8 cellular contexts compared by ENCODE assay signal in the genomic region with DNA sequence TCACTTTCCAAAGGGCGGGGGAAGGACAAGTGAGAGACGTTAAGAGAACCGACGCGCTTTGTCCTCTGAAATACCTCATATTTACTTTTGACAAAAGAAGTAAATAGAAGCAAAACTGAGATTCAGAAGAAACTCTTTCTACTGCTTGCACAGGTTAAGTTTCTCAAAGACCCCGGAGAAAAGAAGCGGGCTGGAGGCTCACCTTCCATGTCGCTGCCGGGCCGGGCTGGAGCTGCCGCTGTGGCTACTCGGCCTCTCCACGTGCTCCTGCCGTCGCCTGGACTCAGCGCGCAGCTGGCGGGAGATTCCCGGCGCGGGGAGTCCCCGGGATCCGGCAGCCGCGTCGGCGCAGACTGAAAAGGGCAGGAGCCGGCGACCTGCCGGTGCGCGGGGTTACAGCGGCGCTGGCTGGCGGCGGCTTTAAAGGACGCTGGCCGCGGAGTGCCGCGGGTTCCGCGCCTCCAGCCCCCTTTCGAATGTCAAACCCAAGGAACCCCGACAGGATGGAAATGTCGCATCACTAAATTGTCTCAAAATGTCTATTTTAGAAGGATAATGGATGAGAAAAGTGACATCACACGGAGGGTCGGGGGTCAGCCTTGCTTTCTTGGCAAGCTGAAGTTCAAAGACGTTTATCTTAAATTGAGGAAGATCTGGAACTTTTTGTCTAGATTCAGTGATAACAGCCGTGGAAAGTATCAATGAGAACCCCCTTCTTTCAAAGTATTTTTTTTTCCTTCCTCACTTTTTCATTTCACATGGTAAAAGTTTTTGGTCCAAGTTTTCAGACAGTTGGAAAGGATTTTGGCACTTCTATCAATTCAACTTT. TPM values are rescaled to one million over a fixed set of nuclear protein-coding genes. Genes with fewer than 3 reads are reported as not detected.
DNase-seq lines count a peak whose midpoint lies in the region; ATAC-seq and TF ChIP-seq lines count a peak whose summit lies in the region.

A gene (minus strand): TSS at position 395 of the 829 bp plus-strand sequence. CDS start 186 bp downstream, at position 209.

- peak; percentile 15 for DNase-seq in A172 (ENCODE audit: low spot score)
- DNase-seq in HUDEP-2 (lab: John Stamatoyannopoulos, UW; ENCODE audit: unreplicated experiment in 76 of 76): peak in 67 of 76 experiments; percentile 24 to 76 (median 58)
- DNase-seq in T-helper 1 cell: peak; percentile 72 to 86 (median 81)
- peak; percentile 70 for DNase-seq in activated naive CD8-positive, alpha-beta T cell treated with anti-CD3 and anti-CD28 coated beads, Interleukin-2, amount 50 U/mL, for 16 hours (ENCODE audit: low read depth, low spot score)
- peak; percentile 44 for DNase-seq in iris pigment epithelial cell (ENCODE audit: low read depth)
- DNase-seq in stimulated activated CD4-positive, alpha-beta T cell treated with anti-CD3 and anti-CD28 coated beads, Interleukin-4, amount 100 ng/mL, for 1 hour: peak; percentile 86
- no peak for DNase-seq in NCI-H446 treated with DMSO at 0.1 percent for 48 hours (lab: John Stamatoyannopoulos, UW)

- ATAC-seq in GM18505 (IDR thresholded peaks at IDR 0.05; ENCODE audit: unreplicated experiment): peak; percentile 50

- TF ChIP-seq POLR2A in GM18505 (IDR thresholded peaks at IDR 0.05; ENCODE audit: borderline replicate concordance, extremely low read depth, insufficient read depth, insufficient read length): peak; percentile 79

RNA-seq across cellular contexts. Expression of the gene that starts here (rescaled TPM):
- not detected in 2 replicates for total RNA-seq in A172 (2014; rRNA removed; shearing (Covaris generic))

Comparison
In these comparisons a context has a peak if more than half of its experiments do, and no peak if none do; other contexts are left out.
1. Peak in DNase-seq in A172; RNA of the gene not detected or under 1 TPM.